ENCODE assay signal across 29 cellular contexts in genomic region chr7:130006771-130007170, GRCh38.
"Had no signal": no experiment of that assay in that cellular context is flagged by ENCODE, and none has a peak within 500 bp of the region (broad histone marks: within the 10 kb centered on the region; RNA-seq: fewer than 3 reads in every experiment).

No MANE protein-coding gene starts in this region.

- H3K36me3 ChIP-seq: ascending aorta, breast epithelium, cardiac muscle cell, colonic mucosa, esophagus squamous epithelium, gastroesophageal sphincter had no signal

- H3K27me3 ChIP-seq: ascending aorta, breast epithelium, cardiac muscle cell, colonic mucosa, esophagus squamous epithelium, gastroesophageal sphincter had no signal

- ATAC-seq: activated naive CD4-positive, alpha-beta T cell treated with anti-CD3 and anti-CD28 coated beads, Interleukin-2, amount 50 U/mL, for 72 hours; activated T-cell treated with anti-CD3 and anti-CD28 coated beads, Interleukin-2, amount 50 U/mL, for 72 hours; gastroesophageal sphincter had no signal

- H3K4me1 ChIP-seq: colonic mucosa had no signal

- H3K27ac ChIP-seq: ascending aorta, breast epithelium, cardiac muscle cell, colonic mucosa, epithelial cell of prostate, esophagus squamous epithelium, gastroesophageal sphincter had no signal

- FAIRE-seq: endometrium, endothelial cell of umbilical vein, TTC549 had no signal

- H3K4me3 ChIP-seq: ascending aorta, breast epithelium, cardiac muscle cell, colonic mucosa, esophagus squamous epithelium, gastroesophageal sphincter had no signal

- H3K9me3 ChIP-seq: ascending aorta, breast epithelium, colonic mucosa, esophagus squamous epithelium, gastroesophageal sphincter had no signal

- DNase-seq: activated CD4-positive, alpha-beta memory T cell treated with anti-CD3 and anti-CD28 coated beads, Interleukin-2, amount 10 ng/mL, durations not matched to agents 7 days and 5 days; activated CD4-positive, alpha-beta T cell treated with anti-CD3 and anti-CD28 coated beads for 1 hour; activated CD4-positive, alpha-beta T cell treated with anti-CD3 and anti-CD28 coated beads for 4 hours; activated CD4-positive, alpha-beta T cell treated with anti-CD3 and anti-CD28 coated beads, Interleukin-2, amount 10 ng/mL, durations not matched to agents 7 days and 5 days; activated CD4-positive, alpha-beta T cell treated with anti-CD3 and anti-CD28 coated beads, Interleukin-2, amount 50 U/mL, for 4 hours; activated CD8-positive, alpha-beta memory T cell treated with anti-CD3 and anti-CD28 coated beads, Interleukin-2, amount 50 U/mL, for 48 hours; activated gamma-delta T cell; activated naive CD4-positive, alpha-beta T cell; activated naive CD4-positive, alpha-beta T cell treated with anti-CD3 and anti-CD28 coated beads, Interleukin-2, amount 10 ng/mL, durations not matched to agents 7 days and 5 days; activated naive CD8-positive, alpha-beta T cell treated with anti-CD3 and anti-CD28 coated beads, Interleukin-2, amount 10 ng/mL, durations not matched to agents 7 days and 5 days; activated T-cell treated with anti-CD3 and anti-CD28 coated beads for 4 hours; activated T-cell treated with anti-CD3 and anti-CD28 coated beads, Interleukin-2, amount 50 U/mL, for 24 hours; activated T-cell treated with anti-CD3 and anti-CD28 coated beads, Interleukin-2, amount 50 U/mL, for 72 hours; central memory CD4-positive, alpha-beta T cell; cerebellar nuclear complex; colonic mucosa; effector CD8-positive, alpha-beta T cell; esophagus squamous epithelium; foreskin melanocyte; T-helper 2 cell had no signal
